Comparison of ENCODE assay signal across 9 cellular contexts in the genomic region with DNA sequence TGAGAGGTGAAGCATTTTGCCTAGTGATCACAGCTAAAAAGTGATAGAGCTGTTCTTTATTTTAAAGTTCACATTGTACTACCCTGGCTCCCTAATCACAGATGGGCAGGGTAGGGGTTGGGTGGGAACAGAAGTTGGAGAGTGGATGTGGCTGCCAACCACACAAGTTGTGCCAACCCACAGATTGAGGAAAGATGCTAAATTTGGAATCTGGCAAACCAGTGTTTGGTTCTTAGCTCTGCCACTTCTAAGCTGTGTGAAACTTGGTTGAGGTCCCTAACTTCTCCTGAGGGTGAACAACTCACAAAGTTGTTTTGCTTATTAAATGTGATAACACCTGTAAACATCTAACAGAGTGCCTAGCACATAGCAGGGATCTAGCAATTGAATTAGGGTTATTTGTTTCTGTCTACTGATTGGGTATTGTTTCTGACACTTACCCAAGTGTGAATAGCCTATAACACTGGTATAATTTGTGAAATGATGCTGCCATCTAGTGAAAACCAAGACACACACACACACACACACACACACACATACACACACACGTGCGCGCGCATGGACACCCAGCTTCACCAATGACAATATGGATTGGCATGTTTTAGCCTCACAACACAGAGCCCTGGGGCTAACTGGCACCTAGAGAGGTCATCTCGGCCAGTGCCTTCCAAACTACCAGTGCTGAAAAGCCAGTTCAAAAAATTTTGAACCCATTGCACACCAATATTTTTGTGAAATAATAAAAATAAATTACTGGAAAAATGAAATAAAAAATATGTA. TPM values are rescaled to one million over a fixed set of nuclear protein-coding genes. Genes with fewer than 3 reads are reported as not detected.
DNase-seq lines count a peak whose midpoint lies in the region; ATAC-seq and TF ChIP-seq lines count a peak whose summit lies in the region.
"Had no signal": no experiment of that assay in that cellular context is flagged by ENCODE, and none has a peak within 500 bp of the region (broad histone marks: within the 10 kb centered on the region; RNA-seq: fewer than 3 reads in every experiment).

No MANE protein-coding gene starts in this region.

- TF ChIP-seq EP300 in ovary (IDR thresholded peaks at IDR 0.05): no peak

- no peak overlapping the region for H3K27ac ChIP-seq in ovary

- DNase-seq in GM10266 (ENCODE audit: extremely low spot score) (peak; percentile 16), SW480 (ENCODE audit: low spot score) (peak; percentile 35), Right ventricle myocardium superior (no peak), mesenteric fat pad (ENCODE audit: low spot score) (no peak), ovary (no peak)

- ATAC-seq in HG03378 (IDR thresholded peaks at IDR 0.05; ENCODE audit: unreplicated experiment) (peak; percentile 52), Right ventricle myocardium superior (ENCODE audit: poor library complexity) (peak; percentile 70), GM21381 (IDR thresholded peaks at IDR 0.05; ENCODE audit: unreplicated experiment) (no peak), HG03097 (IDR thresholded peaks at IDR 0.05; ENCODE audit: low FRiP score, unreplicated experiment) (no peak)

- intact Hi-C loops in Right ventricle myocardium superior (cut with DNase I): no loop called here
- intact Hi-C loops in ovary (cut with DNase I): no loop called here

- H3K4me1 ChIP-seq in ovary (ENCODE audit: insufficient read depth): no peaks in the 10 kb centered on the region

- H3K36me3 ChIP-seq in ovary: no peaks in the 10 kb centered on the region

- no peak for TF ChIP-seq POLR2A in ovary (IDR thresholded peaks at IDR 0.05)

- no peaks in the 10 kb centered on the region for H3K9me3 ChIP-seq in ovary

- H3K4me3 ChIP-seq in ovary: no peak overlapping the region

- 75 to 87% (median 80%) methylated on average over 5 of the region's 5 CpGs for WGBS in ovary, 3 donors

- TF ChIP-seq CTCF in GM10266 (IDR thresholded peaks at IDR 0.05; ENCODE audit: control insufficient read depth, insufficient read depth, low read depth, missing control alignments): peak; percentile 28
- no peak for TF ChIP-seq CTCF in ovary (IDR thresholded peaks at IDR 0.05)

- no peaks in the 10 kb centered on the region for H3K27me3 ChIP-seq in ovary

RNA-seq across cellular contexts. Expression of gene ADGRG7, which starts 25.3 kb away (rescaled TPM):
- total RNA-seq in Right ventricle myocardium superior (not detected), mesenteric fat pad (not detected), ovary (not detected)
- polyA plus RNA-seq in ovary: not detected
- polyA plus RNA-seq: IgD-negative memory B cell had no signal

Comparison
In these comparisons a context has a peak if more than half of its experiments do, and no peak if none do; other contexts are left out.
1. DNase-seq: peak in GM10266 (single experiment) and SW480 (single experiment); none in Right ventricle myocardium superior (single experiment), mesenteric fat pad (single experiment) and ovary (0 of 5).
2. ATAC-seq: peak in HG03378 (single experiment) and Right ventricle myocardium superior (single experiment); none in GM21381 (single experiment) and HG03097 (single experiment).